ENCODE assay signal across 18 cellular contexts in the genomic region with DNA sequence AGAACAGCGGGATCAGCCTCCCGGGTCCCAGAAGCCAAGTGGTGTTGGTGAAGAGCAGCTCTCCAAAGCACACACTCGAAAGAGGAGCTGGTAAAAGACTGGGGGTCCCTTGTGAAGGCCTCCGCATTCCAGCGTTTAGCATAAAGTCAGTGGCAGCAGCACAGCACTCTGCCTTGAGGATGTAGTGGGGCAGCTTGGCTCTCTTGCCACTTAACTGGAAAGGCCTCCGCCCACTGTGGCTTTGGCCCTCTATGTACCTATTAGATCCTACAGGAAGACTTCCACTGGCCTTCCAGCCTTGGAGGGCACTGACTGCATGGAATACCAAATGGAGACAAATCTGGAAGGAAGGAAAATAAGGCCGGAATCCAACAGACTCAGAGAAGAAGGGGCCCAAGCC.
DNase-seq lines count a peak whose midpoint lies in the region; ATAC-seq, FAIRE-seq and TF ChIP-seq lines count a peak whose summit lies in the region.
"Had no signal": no experiment of that assay in that cellular context is flagged by ENCODE, and none has a peak within 500 bp of the region (broad histone marks: within the 10 kb centered on the region; RNA-seq: fewer than 3 reads in every experiment).

No MANE protein-coding gene starts in this region.

- H3K36me3 ChIP-seq in endodermal cell (ENCODE audit: control insufficient read depth, insufficient read depth, low read length) (no peaks in the 10 kb centered on the region), esophagus squamous epithelium (no peaks in the 10 kb centered on the region), HepG2 (replicated peaks in 1 of 2; ENCODE audit: control insufficient read depth in 1 of 2, insufficient read depth in 2 of 2, low read length in 2 of 2) (no peaks in the 10 kb centered on the region)
- H3K36me3 ChIP-seq in effector memory CD4-positive, alpha-beta T cell (ENCODE audit: control insufficient read depth, insufficient read depth, low read length), result no peaks in the 10 kb centered on the region
- H3K36me3 ChIP-seq: BLaER1, HAP-1 had no signal

- no peak for TF ChIP-seq CTCF in endodermal cell (conservative IDR thresholded peaks at IDR 0.05)
- TF ChIP-seq CTCF in osteocyte (IDR thresholded peaks at IDR 0.05), result no peak
- no peak for TF ChIP-seq CTCF in esophagus squamous epithelium (IDR thresholded peaks at IDR 0.05)
- no peak for TF ChIP-seq CTCF in HepG2 (CRISPR knock-in tag; IDR thresholded peaks at IDR 0.05)

- TF ChIP-seq POLR2A in esophagus squamous epithelium (IDR thresholded peaks at IDR 0.05) (no peak), HepG2 (IDR thresholded peaks at IDR 0.05; ENCODE audit: insufficient read depth in 1 of 2, low read depth in 2 of 2, low read length in 2 of 2) (no peak)

- no peak overlapping the region for H3K27ac ChIP-seq in endodermal cell (ENCODE audit: low read depth, low read length)
- H3K27ac ChIP-seq in esophagus squamous epithelium, result no peak overlapping the region
- no peak overlapping the region for H3K27ac ChIP-seq in effector memory CD4-positive, alpha-beta T cell (ENCODE audit: insufficient read depth, low read length, poor library complexity, severe bottlenecking)
- no peak overlapping the region for H3K27ac ChIP-seq in HepG2 (ENCODE audit: extremely low read length, insufficient read depth, low read length)
- H3K27ac ChIP-seq: 22Rv1, BLaER1 had no signal

- H3K9ac ChIP-seq in endodermal cell (ENCODE audit: extremely low read depth, low read length, poor library complexity, severe bottlenecking) (no peak overlapping the region), HepG2 (ENCODE audit: insufficient read depth, low read depth, low read length) (no peak overlapping the region)
- H3K9ac ChIP-seq: BLaER1 had no signal

- H3K36me3 Mint-ChIP-seq in endodermal cell (ENCODE audit: low read depth) (no peaks in the 10 kb centered on the region), osteocyte (ENCODE audit: unreplicated experiment) (no peaks in the 10 kb centered on the region)
- H3K36me3 Mint-ChIP-seq: CD8-positive, alpha-beta memory T cell had no signal

- DNase-seq in activated CD8-positive, alpha-beta memory T cell treated with anti-CD3 and anti-CD28 coated beads, Interleukin-2, amount 50 U/mL, for 48 hours, result peak; percentile 29
- no peak for DNase-seq in activated CD8-positive, alpha-beta memory T cell treated with anti-CD3 and anti-CD28 coated beads for 24 hours
- DNase-seq in endodermal cell (peak; percentile 47), osteocyte (ENCODE audit: extremely low spot score, unreplicated experiment) (peak; percentile 60), esophagus squamous epithelium (lab: John Stamatoyannopoulos, UW) (no peak), HepG2 (ENCODE audit: low spot score) (no peak)
- no peak for DNase-seq in effector memory CD4-positive, alpha-beta T cell
- DNase-seq: AML-193; Caco-2; CD8-positive, alpha-beta memory T cell; DND-41; GDM1; GOT3 had no signal

- BruUV-seq in HepG2 (replicated peaks; lab: Mats Ljungman, UMichigan), result no TSS peak

- no peak for ATAC-seq in HepG2

- H4K20me1 ChIP-seq in HepG2 (ENCODE audit: insufficient read depth, low read length), result peaks cover 16% of the 10 kb centered on the region; the same call in 1 of the 2 replicates
- H4K20me1 ChIP-seq: BLaER1 had no signal

- peaks cover 89% of the 10 kb centered on the region for H3K27me3 Mint-ChIP-seq in endodermal cell (ENCODE audit: insufficient read depth)
- H3K27me3 Mint-ChIP-seq in osteocyte (ENCODE audit: unreplicated experiment), result peaks cover 15% of the 10 kb centered on the region

- POLR2A ChIA-PET in HepG2 (lab: Yijun Ruan, JAX), result no interaction called here

- no peaks in the 10 kb centered on the region for H3K27me3 ChIP-seq in endodermal cell (ENCODE audit: control insufficient read depth, insufficient read depth, low read length, poor library complexity, severe bottlenecking)
- H3K27me3 ChIP-seq in esophagus squamous epithelium, result peaks cover 0 to 34% (median 0%) of the 10 kb centered on the region in 4 donors
- H3K27me3 ChIP-seq in effector memory CD4-positive, alpha-beta T cell (replicated peaks; ENCODE audit: control insufficient read depth, insufficient read depth, low read length, poor library complexity, severe bottlenecking), result no peaks in the 10 kb centered on the region
- H3K27me3 ChIP-seq in HepG2 (ENCODE audit: control insufficient read depth in 1 of 2, insufficient read depth in 2 of 2, low read length in 2 of 2), result peaks cover 4 to 48% of the 10 kb centered on the region in 2 experiments; a peak in 4 of 5 replicates
- H3K27me3 ChIP-seq: BLaER1 had no signal

- no peak overlapping the region for H3K27ac Mint-ChIP-seq in endodermal cell
- no peak overlapping the region for H3K27ac Mint-ChIP-seq in osteocyte (ENCODE audit: unreplicated experiment)
- H3K27ac Mint-ChIP-seq: CD8-positive, alpha-beta memory T cell had no signal

- CTCF ChIA-PET in HepG2 (lab: Yijun Ruan, JAX; ENCODE audit: low intra/inter-chr PET ratio, low total read pairs), result no interaction called here

- peaks cover 8% of the 10 kb centered on the region for H3K4me1 ChIP-seq in endodermal cell (ENCODE audit: control insufficient read depth, insufficient read depth, low read length)
- H3K4me1 ChIP-seq in esophagus squamous epithelium, result peaks cover 0 to 9% (median 0%) of the 10 kb centered on the region in 3 donors
- H3K4me1 ChIP-seq in effector memory CD4-positive, alpha-beta T cell (ENCODE audit: control insufficient read depth, insufficient read depth, low read length, poor library complexity, severe bottlenecking), result no peaks in the 10 kb centered on the region
- peaks cover 21% of the 10 kb centered on the region for H3K4me1 ChIP-seq in HepG2 (ENCODE audit: insufficient read depth, low read length)
- H3K4me1 ChIP-seq: BLaER1, HAP-1 had no signal

- in situ Hi-C loops in HepG2 (cut with HindIII; ENCODE audit: extremely low pct_ligation_motif_present, low pct_unique_long_range_greater_than_20kb), result no loop called here

- H3K79me2 ChIP-seq in HepG2 (ENCODE audit: insufficient read depth, low read length), result no peaks in the 10 kb centered on the region

- H3K4me1 Mint-ChIP-seq in endodermal cell (peaks cover 20% of the 10 kb centered on the region), osteocyte (ENCODE audit: unreplicated experiment) (peaks cover 19% of the 10 kb centered on the region)
- H3K4me1 Mint-ChIP-seq: CD8-positive, alpha-beta memory T cell had no signal

- intact Hi-C loops in esophagus squamous epithelium (cut with DNase I) (no loop called here), HepG2 (cut with micrococcal nuclease; ENCODE audit: unreplicated experiment) (no loop called here)

- TF ChIP-seq EP300 in HepG2 (IDR thresholded peaks at IDR 0.05; ENCODE audit: low read depth in 2 of 2, low read length in 2 of 2) (no peak), HepG2 (CRISPR knock-in tag; IDR thresholded peaks at IDR 0.05; ENCODE audit: borderline replicate concordance) (no peak)

- H3K4me2 ChIP-seq in HepG2 (ENCODE audit: low read depth, low read length), result no peak overlapping the region
- H3K4me2 ChIP-seq: BLaER1 had no signal

- no peak overlapping the region for H3K4me3 ChIP-seq in endodermal cell (ENCODE audit: low read length)
- no peak overlapping the region for H3K4me3 ChIP-seq in esophagus squamous epithelium
- H3K4me3 ChIP-seq in effector memory CD4-positive, alpha-beta T cell (ENCODE audit: insufficient read depth, low read depth, low read length, poor library complexity, severe bottlenecking), result no peak overlapping the region
- H3K4me3 ChIP-seq in HepG2 (replicated peaks in 1 of 3; ENCODE audit: insufficient read depth in 1 of 3, low read depth in 2 of 3, low read length in 3 of 3), result no peak overlapping the region
- H3K4me3 ChIP-seq: BLaER1, HAP-1 had no signal

- no peak overlapping the region for H3K4me3 Mint-ChIP-seq in endodermal cell
- H3K4me3 Mint-ChIP-seq in osteocyte (ENCODE audit: unreplicated experiment), result no peak overlapping the region
- H3K4me3 Mint-ChIP-seq: CD8-positive, alpha-beta memory T cell had no signal

- H3K9me3 Mint-ChIP-seq in endodermal cell (no peaks in the 10 kb centered on the region), osteocyte (ENCODE audit: unreplicated experiment) (no peaks in the 10 kb centered on the region)
- H3K9me3 Mint-ChIP-seq: CD8-positive, alpha-beta memory T cell had no signal

- H3K9me3 ChIP-seq in endodermal cell (ENCODE audit: control insufficient read depth, low read length) (no peaks in the 10 kb centered on the region), esophagus squamous epithelium (no peaks in the 10 kb centered on the region), HepG2 (ENCODE audit: low read length) (no peaks in the 10 kb centered on the region)
- no peaks in the 10 kb centered on the region for H3K9me3 ChIP-seq in effector memory CD4-positive, alpha-beta T cell (ENCODE audit: control insufficient read depth, low read length)
- H3K9me3 ChIP-seq: BLaER1, Caco-2, HAP-1 had no signal

- H2AFZ ChIP-seq in HepG2 (ENCODE audit: low read length), result no peak overlapping the region

- TF ChIP-seq RAD21 in HepG2 (CRISPR knock-in tag; IDR thresholded peaks at IDR 0.05), result no peak

- no peak for FAIRE-seq in HepG2 (lab: Jason Lieb, UNC)
- FAIRE-seq: GM12892, HTR-8/SVneo had no signal

- 69 to 85% methylated on average over 5 to 7 of the region's 7 CpGs for WGBS in endodermal cell (ENCODE audit: insufficient coverage in 1 of 2, insufficient read length in 1 of 2), 2 experiments
- 100% methylated on average over 1 of the region's 7 CpGs; no CpG with 5 or more reads in 1 of the 2 donors for WGBS in esophagus squamous epithelium, 2 donors
- 42% methylated on average over 6 of the region's 7 CpGs for WGBS in HepG2 (ENCODE audit: low lambda C conversion rate)

TF ChIP-seq in HepG2, 621 proteins besides CTCF, POLR2A, EP300 and RAD21 (continues in another document):
- TF ChIP-seq, protein P1, sequence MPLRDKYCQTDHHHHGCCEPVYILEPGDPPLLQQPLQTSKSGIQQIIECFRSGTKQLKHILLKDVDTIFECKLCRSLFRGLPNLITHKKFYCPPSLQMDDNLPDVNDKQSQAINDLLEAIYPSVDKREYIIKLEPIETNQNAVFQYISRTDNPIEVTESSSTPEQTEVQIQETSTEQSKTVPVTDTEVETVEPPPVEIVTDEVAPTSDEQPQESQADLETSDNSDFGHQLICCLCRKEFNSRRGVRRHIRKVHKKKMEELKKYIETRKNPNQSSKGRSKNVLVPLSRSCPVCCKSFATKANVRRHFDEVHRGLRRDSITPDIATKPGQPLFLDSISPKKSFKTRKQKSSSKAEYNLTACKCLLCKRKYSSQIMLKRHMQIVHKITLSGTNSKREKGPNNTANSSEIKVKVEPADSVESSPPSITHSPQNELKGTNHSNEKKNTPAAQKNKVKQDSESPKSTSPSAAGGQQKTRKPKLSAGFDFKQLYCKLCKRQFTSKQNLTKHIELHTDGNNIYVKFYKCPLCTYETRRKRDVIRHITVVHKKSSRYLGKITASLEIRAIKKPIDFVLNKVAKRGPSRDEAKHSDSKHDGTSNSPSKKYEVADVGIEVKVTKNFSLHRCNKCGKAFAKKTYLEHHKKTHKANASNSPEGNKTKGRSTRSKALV (CRISPR knock-in tag; IDR thresholded peaks at IDR 0.05), result no peak
- no peak for TF ChIP-seq POLR2AphosphoS5 (IDR thresholded peaks at IDR 0.05; ENCODE audit: low read depth, low read length)
- TF ChIP-seq PAWR (CRISPR knock-in tag; IDR thresholded peaks at IDR 0.05; ENCODE audit: borderline replicate concordance), result no peak
- no peak for TF ChIP-seq ZSCAN21 (CRISPR knock-in tag; IDR thresholded peaks at IDR 0.05; ENCODE audit: borderline replicate concordance)

Comparison
In these comparisons a context has a peak if more than half of its experiments do, and no peak if none do; other contexts are left out.
1. DNase-seq: peak in activated CD8-positive, alpha-beta memory T cell treated with anti-CD3 and anti-CD28 coated beads, Interleukin-2, amount 50 U/mL, for 48 hours (single experiment), endodermal cell (single experiment) and osteocyte (single experiment); none in activated CD8-positive, alpha-beta memory T cell treated with anti-CD3 and anti-CD28 coated beads for 24 hours (single experiment), esophagus squamous epithelium (single experiment), effector memory CD4-positive, alpha-beta T cell (0 of 3) and HepG2 (single experiment).